10 cellular contexts compared by ENCODE assay signal in genomic region chr1:6485140-6485936, GRCh38. TPM values are rescaled to one million over a fixed set of nuclear protein-coding genes. Genes with fewer than 3 reads are reported as not detected.
DNase-seq lines count a peak whose midpoint lies in the region; ATAC-seq and TF ChIP-seq lines count a peak whose summit lies in the region.
"Had no signal": no experiment of that assay in that cellular context is flagged by ENCODE, and none has a peak within 500 bp of the region (broad histone marks: within the 10 kb centered on the region; RNA-seq: fewer than 3 reads in every experiment).

No MANE protein-coding gene starts in this region.

- no peak overlapping the region for H3K27ac Mint-ChIP-seq in stimulated activated naive CD8-positive, alpha-beta T cell treated with anti-CD3 and anti-CD28 coated beads, Interleukin-15, amount 100 ng/mL, for 72 hours

- peak overlapping the region; percentile 63 to 80 for H3K4me3 Mint-ChIP-seq in stimulated activated naive CD8-positive, alpha-beta T cell treated with anti-CD3 and anti-CD28 coated beads, Interleukin-15, amount 100 ng/mL, for 72 hours

- H3K4me1 Mint-ChIP-seq in stimulated activated naive CD8-positive, alpha-beta T cell treated with anti-CD3 and anti-CD28 coated beads, Interleukin-15, amount 100 ng/mL, for 72 hours: peaks cover 18% of the 10 kb centered on the region

- H3K27me3 ChIP-seq in esophagus (ENCODE audit: control insufficient read depth in 1 of 2, insufficient read depth in 2 of 2, low read length in 2 of 2): no peaks in the 10 kb centered on the region

- peak overlapping the region; percentile 41 to 49 for H3K4me3 ChIP-seq in esophagus (ENCODE audit: low read depth in 1 of 2, low read length in 2 of 2)
- no peak overlapping the region for H3K4me3 ChIP-seq in mucosa of descending colon

- H3K27ac ChIP-seq in esophagus (ENCODE audit: low read depth in 2 of 2, low read length in 1 of 2): no peak overlapping the region

- intact Hi-C loops in mucosa of descending colon (cut with DNase I, micrococcal nuclease): no loop called here

- 1% methylated on average over 58 to 75 of the region's 75 CpGs for WGBS in esophagus, 2 donors

- no peaks in the 10 kb centered on the region for H3K9me3 Mint-ChIP-seq in stimulated activated naive CD8-positive, alpha-beta T cell treated with anti-CD3 and anti-CD28 coated beads, Interleukin-15, amount 100 ng/mL, for 72 hours
- H3K9me3 Mint-ChIP-seq: naive B cell had no signal

- peaks cover 57% of the 10 kb centered on the region for H3K27me3 Mint-ChIP-seq in stimulated activated naive CD8-positive, alpha-beta T cell treated with anti-CD3 and anti-CD28 coated beads, Interleukin-15, amount 100 ng/mL, for 72 hours

- H3K9me3 ChIP-seq in esophagus (ENCODE audit: control insufficient read depth in 2 of 2, insufficient read depth in 1 of 2, low read depth in 1 of 2, low read length in 1 of 2) (no peaks in the 10 kb centered on the region), mucosa of descending colon (no peaks in the 10 kb centered on the region)

- TF ChIP-seq CTCF in mucosa of descending colon (IDR thresholded peaks at IDR 0.05): no peak

- H3K36me3 ChIP-seq in esophagus (ENCODE audit: control insufficient read depth in 2 of 2, insufficient read depth in 2 of 2, low read length in 1 of 2) (no peaks in the 10 kb centered on the region), mucosa of descending colon (ENCODE audit: low read depth) (no peaks in the 10 kb centered on the region)

- DNase-seq in stimulated activated naive CD8-positive, alpha-beta T cell treated with anti-CD3 and anti-CD28 coated beads, Interleukin-15, amount 100 ng/mL, for 72 hours: no peak
- no peak for DNase-seq in stimulated activated naive CD8-positive, alpha-beta T cell treated with anti-CD3 and anti-CD28 coated beads, Interleukin-15, Interleukin-2, amounts not matched to agents 100 U/mL and 50 U/mL, for 24 hours
- DNase-seq in mucosa of descending colon (peak in 1 of 3 donors; percentile 16), NCI-H1930 (lab: John Stamatoyannopoulos, UW) (no peak), NCI-H1092 (lab: John Stamatoyannopoulos, UW) (no peak), NCI-H510A (lab: John Stamatoyannopoulos, UW) (no peak)
- DNase-seq: activated CD4-positive, CD25-positive, alpha-beta regulatory T cell had no signal

- H3K4me1 ChIP-seq in esophagus (ENCODE audit: control insufficient read depth in 2 of 2, insufficient read depth in 2 of 2, low read length in 1 of 2): peaks cover 3 to 13% of the 10 kb centered on the region in 2 donors
- H3K4me1 ChIP-seq in mucosa of descending colon (ENCODE audit: low read depth): peaks cover 39% of the 10 kb centered on the region

- peak; percentile 45 for ATAC-seq in stimulated activated naive CD8-positive, alpha-beta T cell treated with anti-CD3 and anti-CD28 coated beads, Interleukin-15, amount 100 ng/mL, for 72 hours
- no peak for ATAC-seq in stimulated activated naive CD8-positive, alpha-beta T cell treated with anti-CD3 and anti-CD28 coated beads, Interleukin-15, Interleukin-2, amounts not matched to agents 100 U/mL and 50 U/mL, for 24 hours
- peak; percentile 0 for ATAC-seq in mucosa of descending colon
- ATAC-seq in GM18867 (IDR thresholded peaks at IDR 0.05; ENCODE audit: unreplicated experiment): no peak

RNA-seq across cellular contexts. Expression of gene PLEKHG5, which starts 6.1 kb away (rescaled TPM):
- polyA plus RNA-seq in esophagus: 10 to 100 TPM; 18.5 to 28.0 TPM
- 10 to 100 TPM; 20.1 to 32.9 (median 20.2) TPM for total RNA-seq in mucosa of descending colon

RNA-seq across cellular contexts. Expression of gene TNFRSF25, which starts 19.4 kb away (rescaled TPM):
- 10 to 100 TPM; 23.9 to 53.9 TPM for polyA plus RNA-seq in esophagus
- 10 to 100 TPM; 18.3 to 45.1 (median 35.3) TPM for total RNA-seq in mucosa of descending colon

Comparison
In these comparisons a context has a peak if more than half of its experiments do, and no peak if none do; other contexts are left out.
1. ATAC-seq: peak in stimulated activated naive CD8-positive, alpha-beta T cell treated with anti-CD3 and anti-CD28 coated beads, Interleukin-15, amount 100 ng/mL, for 72 hours (single experiment) and mucosa of descending colon (single experiment); none in stimulated activated naive CD8-positive, alpha-beta T cell treated with anti-CD3 and anti-CD28 coated beads, Interleukin-15, Interleukin-2, amounts not matched to agents 100 U/mL and 50 U/mL, for 24 hours (single experiment) and GM18867 (single experiment).